27 cellular contexts compared by ENCODE assay signal in genomic region chr5:147666419-147666818, GRCh38.
"Had no signal": no experiment of that assay in that cellular context is flagged by ENCODE, and none has a peak within 500 bp of the region (broad histone marks: within the 10 kb centered on the region; RNA-seq: fewer than 3 reads in every experiment).

No MANE protein-coding gene starts in this region.

- H3K9me3 ChIP-seq: stomach, suprapubic skin, testis, thoracic aorta, thyroid gland, tibial artery, tibial nerve, transverse colon, upper lobe of left lung, upper lobe of right lung, uterus, vagina had no signal

- H3K4me3 ChIP-seq: stomach, suprapubic skin, testis, thoracic aorta, thyroid gland, tibial artery, tibial nerve, transverse colon, upper lobe of left lung, upper lobe of right lung, uterus, vagina had no signal

- FAIRE-seq: urothelium cell line had no signal

- H3K4me1 ChIP-seq: suprapubic skin, testis, thyroid gland, tibial nerve, upper lobe of left lung, upper lobe of right lung, uterus, vagina had no signal

- H3K36me3 ChIP-seq: suprapubic skin, thoracic aorta, thyroid gland, tibial artery, transverse colon, upper lobe of left lung, upper lobe of right lung, uterus, vagina had no signal

- H3K27me3 ChIP-seq: stomach, suprapubic skin, testis, thyroid gland, tibial artery, tibial nerve, transverse colon, upper lobe of left lung, upper lobe of right lung, uterus, vagina had no signal

- ATAC-seq: stimulated activated effector memory CD8-positive, alpha-beta T cell treated with anti-CD3 and anti-CD28 coated beads, Interleukin-12 subunit alpha, Interleukin-12 subunit beta, amount 100 ng/mL, for 72 hours; stimulated activated memory B cell treated with anti-CD40 and anti-IgM and Interleukin-4, amounts not matched to agents 10 μg/mL and 1 μg/mL and 100 μg/mL, for 72 hours; stimulated activated naive B cell treated with anti-CD40 and anti-IgM and Interleukin-4, amounts not matched to agents 10 μg/mL and 1 μg/mL and 100 μg/mL, for 72 hours; stimulated activated naive CD8-positive, alpha-beta T cell treated with anti-CD3 and anti-CD28 coated beads, Interleukin-15, amount 100 ng/mL, for 72 hours; stimulated activated naive CD8-positive, alpha-beta T cell treated with anti-CD3 and anti-CD28 coated beads, Interleukin-15, Interleukin-2, amounts not matched to agents 100 U/mL and 50 U/mL, for 24 hours; upper lobe of right lung had no signal

- DNase-seq: stimulated activated CD4-positive, alpha-beta T cell treated with anti-CD3 and anti-CD28 coated beads, Interleukin-2, amount 100 ng/mL, for 48 hours; stimulated activated CD4-positive, alpha-beta T cell treated with anti-CD3 and anti-CD28 coated beads, Interleukin-4, amount 100 ng/mL, for 1 hour; stimulated activated CD4-positive, alpha-beta T cell treated with anti-CD3 and anti-CD28 coated beads, Interleukin-4, amount 100 ng/mL, for 24 hours; stimulated activated CD4-positive, alpha-beta T cell treated with anti-CD3 and anti-CD28 coated beads, Interleukin-4, amount 100 ng/mL, for 4 hours; stimulated activated CD8-positive, alpha-beta memory T cell treated with anti-CD3 and anti-CD28 coated beads, Interleukin-4, amount 100 ng/mL, for 48 hours; stimulated activated naive B cell treated with anti-CD40 and anti-IgM and Interleukin-4, amounts not matched to agents 10 μg/mL and 1 μg/mL and 100 μg/mL, for 72 hours; stimulated activated naive CD4-positive, alpha-beta T cell; stimulated activated naive CD4-positive, alpha-beta T cell treated with Interleukin-2 at 50 U/mL for 16 hours; stimulated activated naive CD8-positive, alpha-beta T cell treated with anti-CD3 and anti-CD28 coated beads, Interleukin-15, amount 100 ng/mL, for 72 hours; stimulated activated naive CD8-positive, alpha-beta T cell treated with anti-CD3 and anti-CD28 coated beads, Interleukin-15, Interleukin-2, amounts not matched to agents 100 U/mL and 50 U/mL, for 24 hours; stomach; substantia nigra; testis; thyroid gland; tibial artery; transverse colon; trophoblast cell; upper lobe of left lung; upper lobe of right lung; uterus had no signal

- H3K27ac ChIP-seq: stomach, suprapubic skin, testis, thoracic aorta, thyroid gland, tibial artery, tibial nerve, transverse colon, upper lobe of left lung, upper lobe of right lung, uterus, vagina had no signal
